8 cellular contexts compared by ENCODE assay signal in the genomic region with DNA sequence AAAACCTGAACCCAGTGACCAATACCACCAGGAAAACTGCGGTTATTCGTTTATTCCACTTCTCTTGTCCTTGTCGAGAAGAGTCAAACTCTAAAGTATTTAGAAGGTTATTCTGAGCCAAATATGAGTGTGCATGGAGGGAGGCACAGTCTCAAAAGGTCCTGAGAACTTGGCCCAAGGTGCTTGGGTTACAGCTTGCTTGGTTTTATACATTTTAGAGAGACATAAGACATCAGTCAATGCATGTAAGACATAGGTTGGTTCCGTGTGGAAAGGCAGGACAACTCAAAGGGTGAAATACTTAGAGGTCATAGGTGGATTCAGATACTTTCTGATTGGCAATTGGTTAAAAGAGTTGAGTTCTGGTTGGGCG. TPM values are rescaled to one million over a fixed set of nuclear protein-coding genes. Genes with fewer than 3 reads are reported as not detected.
DNase-seq lines count a peak whose midpoint lies in the region; ATAC-seq and TF ChIP-seq lines count a peak whose summit lies in the region.

No MANE protein-coding gene starts in this region.

- H3K4me3 ChIP-seq in BE2C (ENCODE audit: low read depth, low read length) (peak overlapping the region; percentile 84), MM.1S (ENCODE audit: low read length) (peak overlapping the region; percentile 100), colonic mucosa (peak overlapping the region; percentile 89)

- H3K27ac ChIP-seq in MM.1S (ENCODE audit: low read length): peak overlapping the region; percentile 43; the same call in 1 of the 2 replicates
- peak overlapping the region; percentile 62 for H3K27ac ChIP-seq in colonic mucosa

- no peaks in the 10 kb centered on the region for H4K20me1 ChIP-seq in MM.1S (ENCODE audit: insufficient read depth, low read length)

- peak overlapping the region; percentile 100 for H2AFZ ChIP-seq in MM.1S (ENCODE audit: low read length)

- peak overlapping the region; percentile 76 for H3K4me3 Mint-ChIP-seq in natural killer cell treated with Interleukin-12 subunit alpha and Interleukin-12 subunit beta and Interleukin-15 and Interleukin-18, amount 100 ng/mL, for 72 hours

- H3K79me2 ChIP-seq in MM.1S (ENCODE audit: low read length): peaks cover 42% of the 10 kb centered on the region

- H3K4me1 Mint-ChIP-seq in natural killer cell treated with Interleukin-12 subunit alpha and Interleukin-12 subunit beta and Interleukin-15 and Interleukin-18, amount 100 ng/mL, for 72 hours (ENCODE audit: low read depth in 2 of 2): peaks cover 14 to 21% of the 10 kb centered on the region in 2 donors

- H3K27me3 ChIP-seq in BE2C: no peaks in the 10 kb centered on the region
- no peaks in the 10 kb centered on the region for H3K27me3 ChIP-seq in MM.1S (replicated peaks; ENCODE audit: insufficient read depth, low read length)
- no peaks in the 10 kb centered on the region for H3K27me3 ChIP-seq in colonic mucosa

- peak overlapping the region; percentile 67 to 68 for H3K27ac Mint-ChIP-seq in natural killer cell treated with Interleukin-12 subunit alpha and Interleukin-12 subunit beta and Interleukin-15 and Interleukin-18, amount 100 ng/mL, for 72 hours

- no peaks in the 10 kb centered on the region for H3K9me3 ChIP-seq in BE2C
- H3K9me3 ChIP-seq in MM.1S (replicated peaks; ENCODE audit: insufficient read depth, low read length): no peaks in the 10 kb centered on the region
- no peaks in the 10 kb centered on the region for H3K9me3 ChIP-seq in colonic mucosa

- H3K9me2 ChIP-seq in MM.1S (replicated peaks; ENCODE audit: insufficient read depth, low read length): no peaks in the 10 kb centered on the region

- H3K27me3 Mint-ChIP-seq in natural killer cell treated with Interleukin-12 subunit alpha and Interleukin-12 subunit beta and Interleukin-15 and Interleukin-18, amount 100 ng/mL, for 72 hours: no peaks in the 10 kb centered on the region

- DNase-seq in BE2C (no peak), MM.1S (no peak), colonic mucosa (no peak), NCI-H1417 (lab: John Stamatoyannopoulos, UW) (no peak), NCI-H187 (lab: John Stamatoyannopoulos, UW) (no peak), hepatic stellate cell (ENCODE audit: low spot score) (no peak), pons (ENCODE audit: low spot score) (no peak)
- DNase-seq in natural killer cell treated with Interleukin-12 subunit alpha and Interleukin-12 subunit beta and Interleukin-15 and Interleukin-18, amount 100 ng/mL, for 72 hours (ENCODE audit: low spot score): no peak

- H3K4me2 ChIP-seq in MM.1S (ENCODE audit: low read depth, low read length): peak overlapping the region; percentile 95

- H3K36me3 Mint-ChIP-seq in natural killer cell treated with Interleukin-12 subunit alpha and Interleukin-12 subunit beta and Interleukin-15 and Interleukin-18, amount 100 ng/mL, for 72 hours: no peaks in the 10 kb centered on the region

- ATAC-seq in natural killer cell treated with Interleukin-12 subunit alpha and Interleukin-12 subunit beta and Interleukin-15 and Interleukin-18, amount 100 ng/mL, for 72 hours: no peak

- intact Hi-C loops in colonic mucosa (cut with DNase I): no loop called here

- H3K36me3 ChIP-seq in BE2C (peaks cover 28% of the 10 kb centered on the region), MM.1S (replicated peaks; ENCODE audit: insufficient read depth, low read length) (no peaks in the 10 kb centered on the region), colonic mucosa (no peaks in the 10 kb centered on the region)

- no peaks in the 10 kb centered on the region for H3K4me1 ChIP-seq in BE2C
- H3K4me1 ChIP-seq in MM.1S (ENCODE audit: low read length): peaks cover 4% of the 10 kb centered on the region; the same call in 1 of the 2 replicates
- H3K4me1 ChIP-seq in colonic mucosa: peaks cover 3% of the 10 kb centered on the region

- TF ChIP-seq CTCF in BE2C (IDR thresholded peaks at IDR 0.05; ENCODE audit: low read depth, low read length) (no peak), MM.1S (IDR thresholded peaks at IDR 0.05; ENCODE audit: low read length) (no peak), colonic mucosa (IDR thresholded peaks at IDR 0.05) (no peak)

- peak overlapping the region; percentile 98 for H3K9ac ChIP-seq in MM.1S (ENCODE audit: low read length)
- H3K9ac ChIP-seq in colonic mucosa (ENCODE audit: low read depth in 2 of 2, low read length in 2 of 2): peak overlapping the region; percentile 90 to 96

- no peaks in the 10 kb centered on the region for H3F3A ChIP-seq in MM.1S (ENCODE audit: insufficient read depth, low read length)

- no peaks in the 10 kb centered on the region for H3K9me3 Mint-ChIP-seq in natural killer cell treated with Interleukin-12 subunit alpha and Interleukin-12 subunit beta and Interleukin-15 and Interleukin-18, amount 100 ng/mL, for 72 hours

RNA-seq across cellular contexts. Expression of a gene that starts 0.7 kb away (rescaled TPM):
- 372 TPM for polyA plus RNA-seq in BE2C (2012; ENCODE audit: insufficient read depth, insufficient read length, low read depth)
- 100 to 1,000 TPM in 1 of 2 donors, 10 to 100 TPM in 1; 75.0 to 165 TPM for total RNA-seq in colonic mucosa
- total RNA-seq in natural killer cell treated with Interleukin-12 subunit alpha and Interleukin-12 subunit beta and Interleukin-15 and Interleukin-18, amount 100 ng/mL, for 72 hours: 100 to 1,000 TPM; 105 to 257 TPM
